ENCODE assay signal across 10 cellular contexts in the genomic region with DNA sequence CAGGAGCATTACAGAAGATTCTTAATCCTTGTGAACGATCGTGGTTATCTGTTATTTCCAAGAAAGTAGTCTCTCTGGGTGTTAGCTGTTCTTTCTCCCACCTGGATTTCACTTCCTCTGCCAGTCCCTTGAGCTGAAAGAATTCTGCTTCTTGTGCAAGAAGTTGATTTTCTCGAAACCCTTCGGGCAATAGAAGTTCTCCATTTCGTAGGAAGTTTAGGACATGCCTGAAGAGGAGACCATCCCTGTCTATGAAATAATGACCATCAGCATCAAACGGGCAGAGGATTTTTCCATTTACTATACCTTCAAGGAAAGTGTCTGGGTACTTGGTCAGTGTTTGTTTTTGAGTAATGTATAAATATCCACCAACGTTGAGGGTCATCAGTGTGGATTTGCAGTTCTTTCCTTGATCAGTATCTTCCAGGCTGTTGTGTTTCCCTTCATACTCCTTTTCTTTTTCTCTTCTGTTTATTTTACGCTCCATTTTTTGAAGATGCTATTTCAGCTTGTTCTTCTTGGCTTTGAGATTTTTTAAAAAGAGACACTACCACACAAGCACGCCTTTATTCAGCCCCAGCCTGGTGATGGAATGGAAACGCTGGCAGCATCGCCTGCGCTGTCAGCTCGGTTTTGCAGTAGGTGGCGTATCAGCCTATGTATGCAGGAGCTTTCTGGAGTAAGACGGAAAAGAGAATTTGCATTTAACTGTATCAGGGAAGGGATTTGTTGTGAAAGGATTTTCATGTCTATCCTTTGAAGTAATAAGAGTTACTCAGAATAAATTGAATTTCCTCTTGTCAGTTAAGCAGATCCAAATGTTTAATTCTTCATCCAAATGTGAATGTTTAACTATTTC. TPM values are rescaled to one million over a fixed set of nuclear protein-coding genes. Genes with fewer than 3 reads are reported as not detected.
DNase-seq lines count a peak whose midpoint lies in the region; ATAC-seq lines count a peak whose summit lies in the region.
"Had no signal": no experiment of that assay in that cellular context is flagged by ENCODE, and none has a peak within 500 bp of the region (broad histone marks: within the 10 kb centered on the region; RNA-seq: fewer than 3 reads in every experiment).

No MANE protein-coding gene starts in this region.

- no peak overlapping the region for H3K4me3 Mint-ChIP-seq in activated T-cell treated with anti-CD3 and anti-CD28 coated beads, Interleukin-2, amount 50 U/mL, for 24 hours

- in situ Hi-C loops in G401 (cut with HindIII; ENCODE audit: low sequenced_read_pairs), result no loop called here

- peaks cover 18% of the 10 kb centered on the region for H3K4me1 Mint-ChIP-seq in activated T-cell treated with anti-CD3 and anti-CD28 coated beads, Interleukin-2, amount 50 U/mL, for 24 hours (ENCODE audit: low read depth)

- no peak for ATAC-seq in HG03354 (IDR thresholded peaks at IDR 0.05; ENCODE audit: poor library complexity, severe bottlenecking, unreplicated experiment)

- no peak overlapping the region for H3K27ac Mint-ChIP-seq in activated T-cell treated with anti-CD3 and anti-CD28 coated beads, Interleukin-2, amount 50 U/mL, for 24 hours

- H3K27me3 Mint-ChIP-seq in activated T-cell treated with anti-CD3 and anti-CD28 coated beads, Interleukin-2, amount 50 U/mL, for 24 hours, result no peaks in the 10 kb centered on the region

- H3K9me3 Mint-ChIP-seq in activated T-cell treated with anti-CD3 and anti-CD28 coated beads, Interleukin-2, amount 50 U/mL, for 24 hours, result no peaks in the 10 kb centered on the region

- DNase-seq in G401 (ENCODE audit: low spot score) (peak; percentile 42), amniotic epithelial cell (ENCODE audit: low read depth) (peak; percentile 75), glomerular visceral epithelial cell (ENCODE audit: extremely low spot score) (peak; percentile 77), occipital lobe (lab: John Stamatoyannopoulos, UW) (peak; percentile 59), SK-N-DZ (ENCODE audit: low spot score) (no peak), dedifferentiated amniotic fluid mesenchymal stem cell (ENCODE audit: extremely low spot score) (no peak)
- no peak for DNase-seq in activated T-cell treated with anti-CD3 and anti-CD28 coated beads, Interleukin-2, amount 50 U/mL, for 24 hours
- DNase-seq: activated CD8-positive, alpha-beta memory T cell treated with anti-CD3 and anti-CD28 coated beads, Interleukin-2, amount 50 U/mL, for 48 hours; DND-41 had no signal

- peaks cover 41% of the 10 kb centered on the region for H3K36me3 Mint-ChIP-seq in activated T-cell treated with anti-CD3 and anti-CD28 coated beads, Interleukin-2, amount 50 U/mL, for 24 hours (ENCODE audit: low read depth)

RNA-seq across cellular contexts. Expression of a gene that starts 6.5 kb away (rescaled TPM):
- not detected in 2 replicates for total RNA-seq in G401 (2014; rRNA removed; shearing (Covaris generic))
- total RNA-seq in occipital lobe, result 0.94 TPM
- polyA plus RNA-seq in SK-N-DZ (2014; cell fraction: cytosol; rRNA removed), result not detected in 2 replicates
- polyA plus RNA-seq in SK-N-DZ (2014; cell fraction: nucleus; rRNA removed), result 0.08 TPM in 1 of 2 replicates, not detected in the other

Comparison
In these comparisons a context has a peak if more than half of its experiments do, and no peak if none do; other contexts are left out.
1. DNase-seq: peak in G401 (single experiment), amniotic epithelial cell (single experiment), glomerular visceral epithelial cell (single experiment) and occipital lobe (single experiment); none in SK-N-DZ (single experiment), dedifferentiated amniotic fluid mesenchymal stem cell (single experiment) and activated T-cell treated with anti-CD3 and anti-CD28 coated beads, Interleukin-2, amount 50 U/mL, for 24 hours (single experiment).